In genomic region chr1:100440075-100440809, GRCh38 we compare ENCODE assay signal across 1 cellular context.
TF ChIP-seq lines count a peak whose summit lies in the region.

No MANE protein-coding gene starts in this region.

TF ChIP-seq in GM23338, 12 proteins besides CTCF, POLR2A, EP300 and RAD21 (continued from another document):
- TF ChIP-seq ZNF462 (CRISPR knock-in tag; IDR thresholded peaks at IDR 0.05) (no peak), STAT1 (IDR thresholded peaks at IDR 0.05; ENCODE audit: unreplicated experiment) (no peak)
